Comparison of ENCODE assay signal across 10 cellular contexts in genomic region chr15:76056931-76057330, GRCh38. TPM values are rescaled to one million over a fixed set of nuclear protein-coding genes. Genes with fewer than 3 reads are reported as not detected.
DNase-seq lines count a peak whose midpoint lies in the region; ATAC-seq and TF ChIP-seq lines count a peak whose summit lies in the region.
"Had no signal": no experiment of that assay in that cellular context is flagged by ENCODE, and none has a peak within 500 bp of the region (broad histone marks: within the 10 kb centered on the region; RNA-seq: fewer than 3 reads in every experiment).

No MANE protein-coding gene starts in this region.

- WGBS in GM23248 (ENCODE audit: low coverage in 1 of 2, low lambda C conversion rate in 2 of 2, missing lambda C conversion rate in 2 of 2), 2 experiments, result 32 to 45% methylated on average over 3 of the region's 3 CpGs

- H3K9me2 ChIP-seq in GM23248 (ENCODE audit: insufficient read depth), result no peaks in the 10 kb centered on the region

- H3K9ac ChIP-seq in GM23248, result no peak overlapping the region

- no peak for TF ChIP-seq POLR2A in NB4 (IDR thresholded peaks at IDR 0.05; ENCODE audit: extremely low read depth, insufficient read length)

- no peaks in the 10 kb centered on the region for H4K20me1 ChIP-seq in GM23248 (ENCODE audit: insufficient read depth)

- H2AFZ ChIP-seq in GM23248, result no peak overlapping the region

- H3K9me3 ChIP-seq in GM23248 (ENCODE audit: low read depth), result no peaks in the 10 kb centered on the region
- no peaks in the 10 kb centered on the region for H3K9me3 ChIP-seq in lower lobe of right lung

- H3K4me2 ChIP-seq in GM23248 (ENCODE audit: unreplicated experiment), result peak overlapping the region; percentile 62

- in situ Hi-C loops in GM23248 (cut with MboI), result no loop called here

- 0 out of 2 replicates have a peak, but pooled peaks cover 7% of the 10 kb centered on the region for H3F3A ChIP-seq in GM23248 (ENCODE audit: insufficient read depth)

- H3K36me3 ChIP-seq in GM23248 (ENCODE audit: low read depth) (no peaks in the 10 kb centered on the region), lower lobe of right lung (no peaks in the 10 kb centered on the region)

- no peak for DNase-seq in GM23248
- DNase-seq in NB4 (ENCODE audit: low read depth), result peak; percentile 67
- no peak for DNase-seq in lower lobe of right lung
- no peak for DNase-seq in nucleus accumbens (lab: John Stamatoyannopoulos, UW)
- no peak for DNase-seq in posterior vena cava (ENCODE audit: low spot score)
- no peak for DNase-seq in NCI-H345 treated with DMSO at 0.1 percent for 48 hours (lab: John Stamatoyannopoulos, UW; ENCODE audit: unreplicated experiment)
- no peak for DNase-seq in DMS 273 (lab: John Stamatoyannopoulos, UW; ENCODE audit: unreplicated experiment)

- H3K4me3 ChIP-seq in GM23248 (no peak overlapping the region), NB4 (ENCODE audit: low read depth, low read length) (peak overlapping the region; percentile 32), lower lobe of right lung (peak overlapping the region; percentile 18)
- H3K4me3 ChIP-seq: skin epidermis had no signal

- H3K4me1 ChIP-seq in GM23248 (ENCODE audit: insufficient read depth) (no peaks in the 10 kb centered on the region; the same call in 1 of the 2 replicates), lower lobe of right lung (peaks cover 28% of the 10 kb centered on the region)

- intact Hi-C loops in lower lobe of right lung (cut with DNase I), result no loop called here
- intact Hi-C loops in posterior vena cava (cut with DNase I), result loop anchor here in 1 of 2 donors (5.0 kb wide), 1 partner anchor 975 kb away; no protein-coding TSS in a partner anchor

- TF ChIP-seq CTCF in NB4 (IDR thresholded peaks at IDR 0.05; ENCODE audit: low read depth, low read length) (no peak), lower lobe of right lung (IDR thresholded peaks at IDR 0.05) (no peak)

- ATAC-seq in GM18498 (IDR thresholded peaks at IDR 0.05; ENCODE audit: unreplicated experiment) (peak; percentile 60), lower lobe of right lung (peak; percentile 43 to 57)

- no peaks in the 10 kb centered on the region for H3K79me2 ChIP-seq in GM23248 (ENCODE audit: insufficient read depth)

- H3K27me3 ChIP-seq in GM23248 (replicated peaks; ENCODE audit: insufficient read depth) (peaks cover 68% of the 10 kb centered on the region), lower lobe of right lung (ENCODE audit: low read depth) (peaks cover 26% of the 10 kb centered on the region)

- H3K27ac ChIP-seq in GM23248 (no peak overlapping the region), lower lobe of right lung (no peak overlapping the region)
- H3K27ac ChIP-seq: skin epidermis had no signal

RNA-seq across cellular contexts. Expression of gene TMEM266, which starts 2.9 kb away (rescaled TPM):
- 0.38 TPM in 1 of 2 replicates, not detected in the other for total RNA-seq in GM23248 (2014; rRNA removed; shearing (Covaris generic))
- 0.10 TPM in 1 of 2 replicates, not detected in the other for polyA plus RNA-seq in GM23248 (2016; fragmentation: Nextera tagmentation; extraction: Ambion mirVana)
- 1.4 TPM for total RNA-seq in lower lobe of right lung
- under 1 TPM in 1 of 2 donors, not detected in 1; 0.28 TPM for total RNA-seq in posterior vena cava

RNA-seq across cellular contexts. Expression of gene NRG4, which starts 44.7 kb away (rescaled TPM):
- total RNA-seq in GM23248 (2014; rRNA removed; shearing (Covaris generic)), result not detected in 2 replicates
- polyA plus RNA-seq in GM23248 (2016; fragmentation: Nextera tagmentation; extraction: Ambion mirVana), result 0.11 TPM in 1 of 2 replicates, not detected in the other
- total RNA-seq in lower lobe of right lung, result 2.2 TPM
- not detected for total RNA-seq in posterior vena cava
- total RNA-seq: HT1080 had no signal
